In the genomic region with DNA sequence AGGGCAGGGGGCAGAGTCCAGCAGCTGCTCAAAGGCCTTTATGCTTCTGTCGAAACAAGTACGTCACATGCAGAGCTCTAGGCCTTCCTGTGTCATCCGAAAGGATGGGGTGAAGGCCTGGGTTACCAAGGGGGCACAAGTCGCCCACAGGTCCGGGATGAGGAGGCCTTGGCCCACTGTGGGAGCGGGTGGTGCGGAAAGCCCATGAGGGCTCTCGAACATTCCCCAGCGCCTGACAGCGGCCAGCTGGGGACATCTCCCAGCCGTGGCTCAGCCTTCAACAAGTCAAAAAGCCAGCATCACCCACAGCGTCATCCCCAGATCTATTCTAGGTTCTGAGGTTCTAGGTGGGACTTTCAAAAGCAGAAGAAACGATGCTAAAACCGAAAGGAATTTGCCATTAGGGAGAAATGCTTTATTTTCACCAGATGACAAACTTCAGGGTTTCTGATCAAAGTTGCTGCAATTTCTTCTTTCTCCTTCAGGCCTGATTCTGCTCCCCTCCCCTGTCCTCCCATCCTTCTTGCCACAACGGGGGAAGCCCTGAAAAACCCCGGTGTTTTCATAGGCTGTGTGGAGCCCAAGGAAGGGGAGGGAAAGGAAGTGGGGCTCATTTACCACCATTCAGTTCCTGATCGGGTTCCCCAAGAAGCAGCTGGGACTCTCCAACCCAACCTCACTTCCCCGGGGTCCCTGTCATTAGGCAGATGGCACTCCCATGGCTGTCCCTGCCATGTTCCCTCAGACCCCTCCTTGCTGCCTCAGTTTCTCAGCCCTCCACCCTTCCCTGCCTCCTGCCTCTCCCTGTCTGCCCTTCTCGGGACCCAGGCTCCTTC, we compare ENCODE assay signal across 9 cellular contexts. TPM values are rescaled to one million over a fixed set of nuclear protein-coding genes. Genes with fewer than 3 reads are reported as not detected.
A peak's percentile ranks its signal among the peaks of the same experiment; 100 is the strongest.
DNase-seq lines count a peak whose midpoint lies in the region; ATAC-seq and TF ChIP-seq lines count a peak whose summit lies in the region.
"Had no signal": no experiment of that assay in that cellular context is flagged by ENCODE, and none has a peak within 500 bp of the region (broad histone marks: within the 10 kb centered on the region; RNA-seq: fewer than 3 reads in every experiment).

No MANE protein-coding gene starts in this region.

- H4K8ac ChIP-seq in H9 (replicated peaks; ENCODE audit: insufficient read length, low read depth, low read length) = no peak overlapping the region

- no peak overlapping the region for H3K56ac ChIP-seq in H9 (ENCODE audit: insufficient read length, low read depth, low read length)

- H3K9ac ChIP-seq in H9 (ENCODE audit: extremely low read depth, insufficient read length, low read length) = no peak overlapping the region

- no peak overlapping the region for H2BK12ac ChIP-seq in H9 (ENCODE audit: insufficient read length, low read depth, low read length)

- POLR2A ChIA-PET in naive thymus-derived CD8-positive, alpha-beta T cell (lab: Charles Lee) = interaction anchor here (0.7 kb wide), 1 partner anchor 124 kb away, joined by 3 read pairs; no protein-coding TSS in a partner anchor

- H3K23me2 ChIP-seq in H9 (ENCODE audit: insufficient read length, low read depth, low read length, poor library complexity, severe bottlenecking) = no peaks in the 10 kb centered on the region

- H3T11ph ChIP-seq in H9 (ENCODE audit: low read length) = no peak overlapping the region

- H3K4me1 Mint-ChIP-seq in progenitor cell of endocrine pancreas (ENCODE audit: low read depth) (peaks cover 5% of the 10 kb centered on the region), H9 (peaks cover 7 to 15% of the 10 kb centered on the region in 2 experiments)
- peaks cover 11 to 47% (median 32%) of the 10 kb centered on the region in 4 donors for H3K4me1 Mint-ChIP-seq in naive thymus-derived CD8-positive, alpha-beta T cell

- no peak overlapping the region for H2AFZ ChIP-seq in H9 (ENCODE audit: low read length)

- H3K9me3 Mint-ChIP-seq in progenitor cell of endocrine pancreas (ENCODE audit: low read depth) (peaks cover 11% of the 10 kb centered on the region), H9 (peaks cover 25 to 28% of the 10 kb centered on the region in 2 experiments)
- peaks cover 0 to 41% (median 18%) of the 10 kb centered on the region in 9 donors for H3K9me3 Mint-ChIP-seq in naive thymus-derived CD8-positive, alpha-beta T cell

- H3K4me2 ChIP-seq in H9 (ENCODE audit: insufficient read depth, insufficient read length, low read length) = no peak overlapping the region

- no peak for DNase-seq in progenitor cell of endocrine pancreas (ENCODE audit: low spot score, unreplicated experiment)
- DNase-seq in naive thymus-derived CD8-positive, alpha-beta T cell = no peak
- no peak for DNase-seq in CD1c-positive myeloid dendritic cell (ENCODE audit: extremely low spot score)
- no peak for DNase-seq in LoVo (ENCODE audit: low spot score)
- no peak for DNase-seq in H9
- DNase-seq: HCEC 1CT had no signal

- no peak overlapping the region for H2BK20ac ChIP-seq in H9 (ENCODE audit: low read depth, low read length, poor library complexity, severe bottlenecking)

- H2BK120ac ChIP-seq in H9 (ENCODE audit: low read depth, low read length, poor library complexity, severe bottlenecking) = no peak overlapping the region

- H3K14ac ChIP-seq in H9 (ENCODE audit: insufficient read depth, low read length) = no peak overlapping the region

- peak overlapping the region; percentile 72 for H3K27ac Mint-ChIP-seq in progenitor cell of endocrine pancreas
- peak overlapping the region in 3 of 10 donors; percentile 41 to 79 (median 76) for H3K27ac Mint-ChIP-seq in naive thymus-derived CD8-positive, alpha-beta T cell
- no peak overlapping the region for H3K27ac Mint-ChIP-seq in H9

- no peak overlapping the region for H2AK5ac ChIP-seq in H9 (ENCODE audit: insufficient read length, low read length)

- no peak overlapping the region for H3K23ac ChIP-seq in H9 (ENCODE audit: insufficient read length, low read depth, low read length)

- no CpG with 5 or more reads among the region's 19 CpGs for WGBS in H9 (ENCODE audit: extremely low coverage, insufficient read length, low lambda C conversion rate)

- H3K36me3 Mint-ChIP-seq in progenitor cell of endocrine pancreas (ENCODE audit: insufficient read depth) = peaks cover 15% of the 10 kb centered on the region
- H3K36me3 Mint-ChIP-seq in naive thymus-derived CD8-positive, alpha-beta T cell = peaks cover 17 to 23% (median 20%) of the 10 kb centered on the region in 3 donors
- H3K36me3 Mint-ChIP-seq in H9 (ENCODE audit: insufficient read depth in 1 of 3, low read depth in 3 of 3) = peaks cover 26 to 41% (median 33%) of the 10 kb centered on the region in 3 experiments

- no peak overlapping the region for H2BK15ac ChIP-seq in H9 (ENCODE audit: low read depth, low read length)

- H3K4me1 ChIP-seq in H9 (ENCODE audit: insufficient read depth, low read length) = no peaks in the 10 kb centered on the region; the same call in 1 of the 2 replicates

- no peaks in the 10 kb centered on the region for H3K9me3 ChIP-seq in H9 (ENCODE audit: control insufficient read depth, low read depth, low read length)

- H3K4me3 Mint-ChIP-seq in progenitor cell of endocrine pancreas (ENCODE audit: low read depth) = no peak overlapping the region
- H3K4me3 Mint-ChIP-seq in naive thymus-derived CD8-positive, alpha-beta T cell = peak overlapping the region in 2 of 10 donors; percentile 36 to 75
- H3K4me3 Mint-ChIP-seq in H9 = no peak overlapping the region

- no peak overlapping the region for H2BK5ac ChIP-seq in H9 (ENCODE audit: insufficient read length, low read length)

- H4K20me1 ChIP-seq in H9 (ENCODE audit: control insufficient read depth, insufficient read depth, insufficient read length) = no peaks in the 10 kb centered on the region

- H3K27ac ChIP-seq in H9 (ENCODE audit: insufficient read length, low read depth, low read length) = no peak overlapping the region

- H3K4ac ChIP-seq in H9 (ENCODE audit: low read depth, low read length) = no peak overlapping the region

- ATAC-seq in GM18858 (IDR thresholded peaks at IDR 0.05; ENCODE audit: unreplicated experiment) (peak; percentile 41), GM21737 (IDR thresholded peaks at IDR 0.05; ENCODE audit: unreplicated experiment) (peak; percentile 43), HG03575 (IDR thresholded peaks at IDR 0.05; ENCODE audit: extremely low read depth, insufficient number of reproducible peaks, low FRiP score, unreplicated experiment) (peak; percentile 25)
- ATAC-seq in naive thymus-derived CD8-positive, alpha-beta T cell = no peak

- no peaks in the 10 kb centered on the region for H3K79me1 ChIP-seq in H9 (ENCODE audit: insufficient read depth, low read depth, low read length, poor library complexity, severe bottlenecking)

- H3K27me3 Mint-ChIP-seq in progenitor cell of endocrine pancreas (no peaks in the 10 kb centered on the region), H9 (ENCODE audit: low read depth) (peaks cover 3% of the 10 kb centered on the region)
- H3K27me3 Mint-ChIP-seq in naive thymus-derived CD8-positive, alpha-beta T cell = no peaks in the 10 kb centered on the region

- TF ChIP-seq CTCF in progenitor cell of endocrine pancreas (IDR thresholded peaks at IDR 0.05; ENCODE audit: unreplicated experiment) = no peak
- TF ChIP-seq CTCF in H9 (conservative IDR thresholded peaks at IDR 0.05) = no peak

- H3K27me3 ChIP-seq in H9 (ENCODE audit: insufficient read depth, low read length) = no peaks in the 10 kb centered on the region

- H4K91ac ChIP-seq in H9 (ENCODE audit: insufficient read length, low read depth, low read length) = no peak overlapping the region

- H3K79me2 ChIP-seq in H9 (ENCODE audit: insufficient read depth, low read length) = no peaks in the 10 kb centered on the region

- no peak overlapping the region for H3K18ac ChIP-seq in H9 (ENCODE audit: insufficient read length, low read depth, low read length)

- H4K5ac ChIP-seq in H9 (ENCODE audit: insufficient read length, low read depth, low read length) = no peak overlapping the region

RNA-seq across cellular contexts. Expression of gene GPR137B, which starts 17.6 kb away (rescaled TPM):
- total RNA-seq in progenitor cell of endocrine pancreas (6.9 and 9.5 TPM in 2 replicates), H9 (2021) (5.9 and 6.6 TPM in 2 replicates)
- total RNA-seq in naive thymus-derived CD8-positive, alpha-beta T cell = 10 to 100 TPM in 1 of 2 experiments, 1 to 10 TPM in 1; 8.1 to 10.2 TPM
- polyA plus RNA-seq in naive thymus-derived CD8-positive, alpha-beta T cell = 1 to 10 TPM; 3.6 to 9.0 (median 5.1) TPM

Comparison
In these comparisons a context has a peak if more than half of its experiments do, and no peak if none do; other contexts are left out.
1. ATAC-seq: peak in GM18858 (single experiment), GM21737 (single experiment) and HG03575 (single experiment); none in naive thymus-derived CD8-positive, alpha-beta T cell (0 of 2).